Comparison of ENCODE assay signal across 18 cellular contexts in genomic region chr13:45861352-45861751, GRCh38. TPM values are rescaled to one million over a fixed set of nuclear protein-coding genes. Genes with fewer than 3 reads are reported as not detected.
DNase-seq lines count a peak whose midpoint lies in the region; ATAC-seq, FAIRE-seq and TF ChIP-seq lines count a peak whose summit lies in the region.
"Had no signal": no experiment of that assay in that cellular context is flagged by ENCODE, and none has a peak within 500 bp of the region (broad histone marks: within the 10 kb centered on the region; RNA-seq: fewer than 3 reads in every experiment).

No MANE protein-coding gene starts in this region.

- H3K36me3 ChIP-seq in breast epithelium (no peaks in the 10 kb centered on the region), astrocyte (ENCODE audit: insufficient read depth, low read length) (no peaks in the 10 kb centered on the region)

- TF ChIP-seq CTCF in MCF 10A (IDR thresholded peaks at IDR 0.05; ENCODE audit: unreplicated experiment) (no peak), breast epithelium (IDR thresholded peaks at IDR 0.05) (no peak), astrocyte (IDR thresholded peaks at IDR 0.05; ENCODE audit: insufficient read depth, low read depth, low read length) (no peak), fibroblast of the aortic adventitia (IDR thresholded peaks at IDR 0.05; ENCODE audit: insufficient read depth, low read length) (no peak)

- ATAC-seq in sciatic nerve, result no peak

- H3K27me3 ChIP-seq in breast epithelium (no peaks in the 10 kb centered on the region), astrocyte (ENCODE audit: insufficient read depth, low read length) (peaks cover 3% of the 10 kb centered on the region)

- no TSS peak for BruUV-seq in MCF 10A (replicated peaks; lab: Mats Ljungman, UMichigan)

- H3K9me3 ChIP-seq in breast epithelium (no peaks in the 10 kb centered on the region), astrocyte (ENCODE audit: insufficient read depth, low read depth, low read length) (no peaks in the 10 kb centered on the region)

- peak overlapping the region; percentile 37 for H3K4me2 ChIP-seq in astrocyte (ENCODE audit: low read length)

- no peak overlapping the region for H3K27ac Mint-ChIP-seq in MCF 10A (ENCODE audit: low read depth, unreplicated experiment)
- no peak overlapping the region for H3K27ac Mint-ChIP-seq in astrocyte (ENCODE audit: unreplicated experiment)
- H3K27ac Mint-ChIP-seq in activated CD4-positive, alpha-beta T cell treated with anti-CD3 and anti-CD28 coated beads, Interleukin-2, amount 10 ng/mL, durations not matched to agents 24 days and 14 days, result no peak overlapping the region
- H3K27ac Mint-ChIP-seq: H9 had no signal

- H3K4me3 ChIP-seq in breast epithelium (no peak overlapping the region), astrocyte (ENCODE audit: insufficient read depth, low read depth, low read length) (no peak overlapping the region), fibroblast of the aortic adventitia (ENCODE audit: low read depth, low read length) (no peak overlapping the region), skeletal muscle cell (ENCODE audit: low read depth, low read length) (no peak overlapping the region)

- no peaks in the 10 kb centered on the region for H3K9me3 Mint-ChIP-seq in MCF 10A (ENCODE audit: unreplicated experiment)
- peaks cover 1% of the 10 kb centered on the region for H3K9me3 Mint-ChIP-seq in astrocyte (ENCODE audit: unreplicated experiment)
- H3K9me3 Mint-ChIP-seq in activated CD4-positive, alpha-beta T cell treated with anti-CD3 and anti-CD28 coated beads, Interleukin-2, amount 10 ng/mL, durations not matched to agents 24 days and 14 days, result no peaks in the 10 kb centered on the region

- no peaks in the 10 kb centered on the region for H4K20me1 ChIP-seq in astrocyte (ENCODE audit: insufficient read depth, low read length)

- H3K9ac ChIP-seq in astrocyte (ENCODE audit: low read length), result no peak overlapping the region

- no peak for FAIRE-seq in astrocyte (lab: Jason Lieb, UNC)

- H3K4me3 Mint-ChIP-seq in MCF 10A (ENCODE audit: unreplicated experiment) (no peak overlapping the region), astrocyte (ENCODE audit: unreplicated experiment) (no peak overlapping the region)
- H3K4me3 Mint-ChIP-seq in activated CD4-positive, alpha-beta T cell treated with anti-CD3 and anti-CD28 coated beads, Interleukin-2, amount 10 ng/mL, durations not matched to agents 24 days and 14 days, result no peak overlapping the region
- H3K4me3 Mint-ChIP-seq: H9 had no signal

- CTCF ChIA-PET in MCF 10A (lab: Yijun Ruan, JAX), result interaction anchor here (0.6 to 1.4 kb wide), 2 partner anchors 17 to 43 kb away, joined by 3 to 5 read pairs; no protein-coding TSS in a partner anchor

- H3K27ac ChIP-seq in breast epithelium, result no peak overlapping the region
- H3K27ac ChIP-seq in astrocyte (ENCODE audit: low read depth, low read length), result no peak overlapping the region
- H3K27ac ChIP-seq: 22Rv1 had no signal

- no peaks in the 10 kb centered on the region for H3K79me2 ChIP-seq in astrocyte (ENCODE audit: insufficient read depth, low read length)

- intact Hi-C loops in MCF 10A (cut with micrococcal nuclease) (no loop called here), breast epithelium (cut with DNase I; ENCODE audit: low total_unique reads) (no loop called here), sciatic nerve (cut with DNase I) (no loop called here)
- intact Hi-C loops in activated CD4-positive, alpha-beta T cell treated with anti-CD3 and anti-CD28 coated beads, Interleukin-2, amount 10 ng/mL, durations not matched to agents 24 days and 14 days (cut with micrococcal nuclease), result no loop called here

- H2AFZ ChIP-seq in astrocyte (ENCODE audit: low read depth, low read length), result no peak overlapping the region

- peaks cover 6% of the 10 kb centered on the region for H3K4me1 Mint-ChIP-seq in MCF 10A (ENCODE audit: insufficient read depth, unreplicated experiment)
- H3K4me1 Mint-ChIP-seq in astrocyte (ENCODE audit: low read depth, unreplicated experiment), result peaks cover 7% of the 10 kb centered on the region
- H3K4me1 Mint-ChIP-seq in activated CD4-positive, alpha-beta T cell treated with anti-CD3 and anti-CD28 coated beads, Interleukin-2, amount 10 ng/mL, durations not matched to agents 24 days and 14 days, result no peaks in the 10 kb centered on the region

- H3K27me3 Mint-ChIP-seq in MCF 10A (ENCODE audit: insufficient read depth, unreplicated experiment) (peaks cover 41% of the 10 kb centered on the region), astrocyte (ENCODE audit: low read depth, unreplicated experiment) (peaks cover 14% of the 10 kb centered on the region)
- peaks cover 24% of the 10 kb centered on the region for H3K27me3 Mint-ChIP-seq in activated CD4-positive, alpha-beta T cell treated with anti-CD3 and anti-CD28 coated beads, Interleukin-2, amount 10 ng/mL, durations not matched to agents 24 days and 14 days

- H3K4me1 ChIP-seq in breast epithelium, result no peaks in the 10 kb centered on the region
- peaks cover 10% of the 10 kb centered on the region for H3K4me1 ChIP-seq in astrocyte (ENCODE audit: insufficient read depth, low read length)

- TF ChIP-seq POLR2A in breast epithelium (IDR thresholded peaks at IDR 0.05), result no peak

- POLR2A ChIA-PET in MCF 10A (lab: Yijun Ruan, JAX), result no interaction called here

- peak; percentile 30 for DNase-seq in MCF 10A (ENCODE audit: unreplicated experiment)
- DNase-seq in breast epithelium (ENCODE audit: low spot score in 2 of 2), result no peak
- no peak for DNase-seq in astrocyte (ENCODE audit: low read depth)
- peak; percentile 11 for DNase-seq in fibroblast of the aortic adventitia (ENCODE audit: low read depth)
- DNase-seq in skeletal muscle cell (ENCODE audit: low read depth), result peak; percentile 14
- DNase-seq in activated CD4-positive, alpha-beta T cell treated with anti-CD3 and anti-CD28 coated beads, Interleukin-2, amount 10 ng/mL, durations not matched to agents 24 days and 14 days, result no peak
- DNase-seq in NOMO-1 treated with dmso at 0.1 percent for 144 hours (lab: John Stamatoyannopoulos, UW; ENCODE audit: unreplicated experiment), result no peak
- DNase-seq in sciatic nerve (ENCODE audit: low spot score), result no peak
- DNase-seq: C1 segment of cervical spinal cord; DMS 273 treated with DMSO at 0.1 percent for 48 hours; H9; NCI-H1436; NCI-H2081 treated with DMSO at 0.1 percent for 48 hours; NCI-H226; NCI-H526 treated with DMSO at 0.1 percent for 48 hours; NK-92 treated with Interleukin-12 subunit alpha and Interleukin-12 subunit beta, amount 100 ng/mL, for 24 hours; SIG-M5 had no signal

- H3K36me3 Mint-ChIP-seq in MCF 10A (ENCODE audit: insufficient read depth, unreplicated experiment), result no peaks in the 10 kb centered on the region
- H3K36me3 Mint-ChIP-seq in astrocyte (ENCODE audit: low read depth, unreplicated experiment), result no peaks in the 10 kb centered on the region
- H3K36me3 Mint-ChIP-seq in activated CD4-positive, alpha-beta T cell treated with anti-CD3 and anti-CD28 coated beads, Interleukin-2, amount 10 ng/mL, durations not matched to agents 24 days and 14 days (ENCODE audit: low read depth), result no peaks in the 10 kb centered on the region

RNA-seq across cellular contexts. Expression of gene SIAH3, which starts 9.8 kb away (rescaled TPM):
- not detected in 2 replicates for total RNA-seq in MCF 10A (2022)
- under 1 TPM in 1 of 3 donors, not detected in 2; under 0.01 TPM for total RNA-seq in breast epithelium
- total RNA-seq in astrocyte, result 0.07 TPM in 1 of 2 replicates, not detected in the other
- not detected in 2 replicates for total RNA-seq in fibroblast of the aortic adventitia (ENCODE audit: low replicate concordance)
- total RNA-seq in activated CD4-positive, alpha-beta T cell treated with anti-CD3 and anti-CD28 coated beads, Interleukin-2, amount 10 ng/mL, durations not matched to agents 24 days and 14 days, result 0.05 TPM in 1 of 2 replicates, not detected in the other
- not detected for total RNA-seq in sciatic nerve
- total RNA-seq: H9 had no signal

Comparison
In these comparisons a context has a peak if more than half of its experiments do, and no peak if none do; other contexts are left out.
1. DNase-seq: peak in MCF 10A (single experiment), fibroblast of the aortic adventitia (single experiment) and skeletal muscle cell (single experiment); none in breast epithelium (0 of 2), astrocyte (single experiment), activated CD4-positive, alpha-beta T cell treated with anti-CD3 and anti-CD28 coated beads, Interleukin-2, amount 10 ng/mL, durations not matched to agents 24 days and 14 days (single experiment), NOMO-1 treated with dmso at 0.1 percent for 144 hours (single experiment) and sciatic nerve (single experiment).